8 cellular contexts compared by ENCODE assay signal in genomic region chr12:96416033-96416790, GRCh38. TPM values are rescaled to one million over a fixed set of nuclear protein-coding genes. Genes with fewer than 3 reads are reported as not detected.
DNase-seq lines count a peak whose midpoint lies in the region; ATAC-seq, FAIRE-seq and TF ChIP-seq lines count a peak whose summit lies in the region.
"Had no signal": no experiment of that assay in that cellular context is flagged by ENCODE, and none has a peak within 500 bp of the region (broad histone marks: within the 10 kb centered on the region; RNA-seq: fewer than 3 reads in every experiment).

No MANE protein-coding gene starts in this region.

- no peak for FAIRE-seq in D721Med (lab: Jason Lieb, UNC)

- H3K4me1 Mint-ChIP-seq in activated CD4-positive, alpha-beta T cell treated with anti-CD3 and anti-CD28 coated beads, Interleukin-2, amount 10 ng/mL, durations not matched to agents 7 days and 5 days: peaks cover 49% of the 10 kb centered on the region

- peak; percentile 92 for ATAC-seq in esophagus mucosa

- peak; percentile 78 for DNase-seq in GM04504 (ENCODE audit: low read depth)
- peak; percentile 69 for DNase-seq in NOMO-1 treated with DMSO at 0.1 percent for 48 hours (lab: John Stamatoyannopoulos, UW; ENCODE audit: unreplicated experiment)
- DNase-seq in skeletal muscle cell (ENCODE audit: low read depth): peak; percentile 98
- DNase-seq in middle frontal gyrus (ENCODE audit: extremely low spot score, low spot score): no peak
- no peak for DNase-seq in activated CD4-positive, alpha-beta T cell treated with anti-CD3 and anti-CD28 coated beads, Interleukin-2, amount 10 ng/mL, durations not matched to agents 7 days and 5 days
- no peak for DNase-seq in D721Med (ENCODE audit: insufficient read length, low spot score)

- CTCF ChIA-PET in activated CD4-positive, alpha-beta T cell treated with anti-CD3 and anti-CD28 coated beads, Interleukin-2, amount 10 ng/mL, durations not matched to agents 7 days and 5 days (lab: Charles Lee): interaction anchor here (0.6 to 7.5 kb wide), 4 partner anchors 9 to 20 kb away, joined by 3 to 68 read pairs (median 4); partner anchors contain the start of gene CDK17

- no peak for TF ChIP-seq CTCF in D721Med (IDR thresholded peaks at IDR 0.05; ENCODE audit: insufficient read depth, missing control alignments)

- H3K27me3 Mint-ChIP-seq in activated CD4-positive, alpha-beta T cell treated with anti-CD3 and anti-CD28 coated beads, Interleukin-2, amount 10 ng/mL, durations not matched to agents 7 days and 5 days: no peaks in the 10 kb centered on the region
- H3K27me3 Mint-ChIP-seq: central memory CD8-positive, alpha-beta T cell had no signal

- H3K4me3 Mint-ChIP-seq in activated CD4-positive, alpha-beta T cell treated with anti-CD3 and anti-CD28 coated beads, Interleukin-2, amount 10 ng/mL, durations not matched to agents 7 days and 5 days: no peak overlapping the region
- H3K4me3 Mint-ChIP-seq: central memory CD8-positive, alpha-beta T cell had no signal

- peaks cover 7% of the 10 kb centered on the region for H3K36me3 Mint-ChIP-seq in activated CD4-positive, alpha-beta T cell treated with anti-CD3 and anti-CD28 coated beads, Interleukin-2, amount 10 ng/mL, durations not matched to agents 7 days and 5 days (ENCODE audit: low read depth)

- POLR2A ChIA-PET in activated CD4-positive, alpha-beta T cell treated with anti-CD3 and anti-CD28 coated beads, Interleukin-2, amount 10 ng/mL, durations not matched to agents 7 days and 5 days (lab: Charles Lee): no interaction called here

- H3K27ac Mint-ChIP-seq in activated CD4-positive, alpha-beta T cell treated with anti-CD3 and anti-CD28 coated beads, Interleukin-2, amount 10 ng/mL, durations not matched to agents 7 days and 5 days: no peak overlapping the region

- H3K4me3 ChIP-seq in skeletal muscle cell (ENCODE audit: low read depth, low read length): peak overlapping the region; percentile 4

- no peaks in the 10 kb centered on the region for H3K9me3 Mint-ChIP-seq in activated CD4-positive, alpha-beta T cell treated with anti-CD3 and anti-CD28 coated beads, Interleukin-2, amount 10 ng/mL, durations not matched to agents 7 days and 5 days
- H3K9me3 Mint-ChIP-seq: central memory CD8-positive, alpha-beta T cell had no signal

RNA-seq across cellular contexts. Expression of gene CDK17, which starts 16.0 kb away (rescaled TPM):
- 16.7 TPM for total RNA-seq in esophagus mucosa
- total RNA-seq in activated CD4-positive, alpha-beta T cell treated with anti-CD3 and anti-CD28 coated beads, Interleukin-2, amount 10 ng/mL, durations not matched to agents 7 days and 5 days: 10 to 100 TPM; 38.7 to 43.5 TPM

Comparison
In these comparisons a context has a peak if more than half of its experiments do, and no peak if none do; other contexts are left out.
1. DNase-seq: peak in GM04504 (single experiment), NOMO-1 treated with DMSO at 0.1 percent for 48 hours (single experiment) and skeletal muscle cell (single experiment); none in middle frontal gyrus (single experiment), activated CD4-positive, alpha-beta T cell treated with anti-CD3 and anti-CD28 coated beads, Interleukin-2, amount 10 ng/mL, durations not matched to agents 7 days and 5 days (single experiment) and D721Med (single experiment).